In the genomic region with DNA sequence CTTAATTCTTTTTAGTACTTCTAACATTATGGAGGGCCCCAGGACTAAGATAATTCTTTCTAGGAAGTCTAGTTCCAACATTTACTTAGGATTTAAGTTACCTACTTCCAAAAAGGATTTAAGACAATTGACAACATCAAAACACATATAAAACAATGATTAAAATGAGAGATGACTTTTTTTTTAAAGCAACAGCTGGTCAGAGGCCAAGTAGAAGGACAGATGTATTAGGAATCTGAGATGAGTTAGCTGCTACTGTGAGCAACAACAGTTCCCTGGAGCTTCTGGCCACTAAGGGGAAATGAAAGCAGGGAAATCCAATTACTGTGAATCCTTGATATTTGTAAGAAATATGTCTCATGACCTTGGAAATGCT, we compare ENCODE assay signal across 9 cellular contexts.
DNase-seq lines count a peak whose midpoint lies in the region; ATAC-seq and TF ChIP-seq lines count a peak whose summit lies in the region.
"Had no signal": no experiment of that assay in that cellular context is flagged by ENCODE, and none has a peak within 500 bp of the region (broad histone marks: within the 10 kb centered on the region; RNA-seq: fewer than 3 reads in every experiment).

No MANE protein-coding gene starts in this region.

- H3K4me3 ChIP-seq in SJCRH30 (0 out of 2 replicates have a peak overlapping the region, but pooled peaks have one; percentile 66), subcutaneous abdominal adipose tissue (ENCODE audit: low read depth in 1 of 5, low read length in 5 of 5) (no peak overlapping the region)

- ATAC-seq in activated T-cell treated with anti-CD3 and anti-CD28 coated beads, Interleukin-2, amount 50 U/mL, for 4 hours = no peak
- ATAC-seq in HG03045 (IDR thresholded peaks at IDR 0.05; ENCODE audit: unreplicated experiment) = no peak
- ATAC-seq in GM18498 (IDR thresholded peaks at IDR 0.05; ENCODE audit: unreplicated experiment) = no peak

- H3K27me3 ChIP-seq in SJCRH30 (no peaks in the 10 kb centered on the region), subcutaneous abdominal adipose tissue (ENCODE audit: control insufficient read depth in 5 of 5, insufficient read depth in 4 of 5, low read length in 5 of 5) (no peaks in the 10 kb centered on the region)

- H3K36me3 Mint-ChIP-seq in activated T-cell treated with anti-CD3 and anti-CD28 coated beads, Interleukin-2, amount 50 U/mL, for 4 hours (ENCODE audit: insufficient read depth) = no peaks in the 10 kb centered on the region
- H3K36me3 Mint-ChIP-seq in glutamatergic neuron (ENCODE audit: unreplicated experiment) = no peaks in the 10 kb centered on the region
- H3K36me3 Mint-ChIP-seq: activated naive CD8-positive, alpha-beta T cell treated with anti-CD3 and anti-CD28 coated beads, Interleukin-2, amount 10 ng/mL, durations not matched to agents 7 days and 5 days had no signal

- no peak for DNase-seq in activated T-cell treated with anti-CD3 and anti-CD28 coated beads, Interleukin-2, amount 50 U/mL, for 4 hours
- DNase-seq in activated T-cell treated with anti-CD3 and anti-CD28 coated beads, Interleukin-2, amount 50 U/mL, for 1 hour = no peak
- DNase-seq in SJCRH30 (peak in 1 of 2 experiments; percentile 33), glutamatergic neuron (no peak), putamen (ENCODE audit: low spot score) (no peak)
- DNase-seq: activated naive CD8-positive, alpha-beta T cell treated with anti-CD3 and anti-CD28 coated beads, Interleukin-2, amount 10 ng/mL, durations not matched to agents 7 days and 5 days had no signal

- peaks cover 12% of the 10 kb centered on the region for H3K4me1 Mint-ChIP-seq in activated T-cell treated with anti-CD3 and anti-CD28 coated beads, Interleukin-2, amount 50 U/mL, for 4 hours (ENCODE audit: low read depth)
- peaks cover 20% of the 10 kb centered on the region for H3K4me1 Mint-ChIP-seq in glutamatergic neuron (ENCODE audit: low read depth, unreplicated experiment)

- peak overlapping the region; percentile 78 for H3K4me3 Mint-ChIP-seq in activated T-cell treated with anti-CD3 and anti-CD28 coated beads, Interleukin-2, amount 50 U/mL, for 4 hours
- H3K4me3 Mint-ChIP-seq in glutamatergic neuron (ENCODE audit: unreplicated experiment) = peak overlapping the region; percentile 85

- H3K4me1 ChIP-seq in SJCRH30 = peaks cover 3% of the 10 kb centered on the region; the same call in 1 of the 2 replicates
- peaks cover 3 to 30% (median 25%) of the 10 kb centered on the region in 5 donors for H3K4me1 ChIP-seq in subcutaneous abdominal adipose tissue (ENCODE audit: control insufficient read depth in 5 of 5, insufficient read depth in 5 of 5, low read length in 5 of 5)

- H3K9me3 ChIP-seq in SJCRH30 (replicated peaks) = no peaks in the 10 kb centered on the region
- no peaks in the 10 kb centered on the region for H3K9me3 ChIP-seq in subcutaneous abdominal adipose tissue (ENCODE audit: control insufficient read depth in 5 of 5, low read length in 5 of 5)

- peak; percentile 43 for TF ChIP-seq CTCF in glutamatergic neuron (IDR thresholded peaks at IDR 0.05; ENCODE audit: partially characterized antibody, unreplicated experiment)

- H3K27me3 Mint-ChIP-seq in activated T-cell treated with anti-CD3 and anti-CD28 coated beads, Interleukin-2, amount 50 U/mL, for 4 hours (ENCODE audit: low read depth) = peaks cover 22% of the 10 kb centered on the region
- peaks cover 2% of the 10 kb centered on the region for H3K27me3 Mint-ChIP-seq in glutamatergic neuron (ENCODE audit: unreplicated experiment)

- H3K9ac ChIP-seq in subcutaneous abdominal adipose tissue (ENCODE audit: low read length in 5 of 5) = peak overlapping the region in 1 of 5 donors; percentile 29

- no peaks in the 10 kb centered on the region for H3K9me3 Mint-ChIP-seq in activated T-cell treated with anti-CD3 and anti-CD28 coated beads, Interleukin-2, amount 50 U/mL, for 4 hours
- H3K9me3 Mint-ChIP-seq in glutamatergic neuron (ENCODE audit: unreplicated experiment) = peaks cover 20% of the 10 kb centered on the region
- H3K9me3 Mint-ChIP-seq: activated naive CD8-positive, alpha-beta T cell treated with anti-CD3 and anti-CD28 coated beads, Interleukin-2, amount 10 ng/mL, durations not matched to agents 7 days and 5 days had no signal

- H3K27ac Mint-ChIP-seq in glutamatergic neuron (ENCODE audit: unreplicated experiment) = peak overlapping the region; percentile 87

- no peak overlapping the region; the same call in 1 of the 2 replicates for H3K27ac ChIP-seq in SJCRH30
- H3K27ac ChIP-seq in subcutaneous abdominal adipose tissue (ENCODE audit: low read depth, low read length) = peak overlapping the region; percentile 94

- no peaks in the 10 kb centered on the region for H3K36me3 ChIP-seq in SJCRH30
- no peaks in the 10 kb centered on the region for H3K36me3 ChIP-seq in subcutaneous abdominal adipose tissue (ENCODE audit: control insufficient read depth in 5 of 5, insufficient read depth in 5 of 5, low read length in 5 of 5)
